In genomic region chr7:149261829-149262617, GRCh38 we compare ENCODE assay signal across 8 cellular contexts. TPM values are rescaled to one million over a fixed set of nuclear protein-coding genes. Genes with fewer than 3 reads are reported as not detected.
DNase-seq lines count a peak whose midpoint lies in the region; ATAC-seq and TF ChIP-seq lines count a peak whose summit lies in the region.

ZNF783 (plus strand) TSS chr7:149262196; CDS start chr7:149262334, 138 bp downstream.

- H3K4me1 Mint-ChIP-seq in CD14-positive monocyte, result peaks cover 19% of the 10 kb centered on the region
- peaks cover 49% of the 10 kb centered on the region for H3K4me1 Mint-ChIP-seq in activated CD4-positive, alpha-beta memory T cell treated with anti-CD3 and anti-CD28 coated beads for 36 hours (ENCODE audit: low read depth)

- H3K36me3 ChIP-seq in lung (ENCODE audit: control insufficient read depth in 2 of 2, insufficient read depth in 2 of 2, low read length in 2 of 2), result peaks cover 0 to 16% of the 10 kb centered on the region in 2 donors

- H3K36me3 Mint-ChIP-seq in CD14-positive monocyte, result peaks cover 14 to 16% of the 10 kb centered on the region in 2 donors
- H3K36me3 Mint-ChIP-seq in activated CD4-positive, alpha-beta memory T cell treated with anti-CD3 and anti-CD28 coated beads for 36 hours, result peaks cover 22% of the 10 kb centered on the region

- peaks cover 2% of the 10 kb centered on the region in 3 donors for H3K27me3 Mint-ChIP-seq in CD14-positive monocyte (ENCODE audit: low read depth in 3 of 3)
- no peaks in the 10 kb centered on the region for H3K27me3 Mint-ChIP-seq in activated CD4-positive, alpha-beta memory T cell treated with anti-CD3 and anti-CD28 coated beads for 36 hours

- H3K4me3 ChIP-seq in lung, result peak within 1 kb of the TSS; percentile 56

- intact Hi-C loops in CD14-positive monocyte (cut with micrococcal nuclease), result loop anchor here in 1 of 2 donors (5.0 kb wide), 1 partner anchor 235 kb away; the partner anchor contains the start of gene ZNF746
- intact Hi-C loops in activated CD4-positive, alpha-beta memory T cell treated with anti-CD3 and anti-CD28 coated beads for 36 hours (cut with micrococcal nuclease), result loop anchor here (1.0 to 5.0 kb wide), 8 partner anchors 17 to 235 kb away; partner anchors contain the start of genes ZNF212, ZNF398, ZNF425 and ZNF746

- TF ChIP-seq CTCF in CD14-positive monocyte (IDR thresholded peaks at IDR 0.05) (peak; percentile 94), lung (IDR thresholded peaks at IDR 0.05; ENCODE audit: control extremely low read depth, extremely low read depth) (peak; percentile 83)

- H3K4me3 Mint-ChIP-seq in CD14-positive monocyte, result peak within 1 kb of the TSS; percentile 80 to 92
- peak within 1 kb of the TSS; percentile 78 for H3K4me3 Mint-ChIP-seq in activated CD4-positive, alpha-beta memory T cell treated with anti-CD3 and anti-CD28 coated beads for 36 hours

- H3K9me3 ChIP-seq in lung (ENCODE audit: control insufficient read depth in 2 of 2, insufficient read depth in 1 of 2, low read length in 1 of 2), result peaks cover 0 to 2% of the 10 kb centered on the region in 2 donors

- POLR2A ChIA-PET in activated CD4-positive, alpha-beta memory T cell treated with anti-CD3 and anti-CD28 coated beads for 36 hours (lab: Charles Lee), result interaction anchor here (0.9 to 5.5 kb wide), 11 partner anchors 10 to 359 kb away, joined by 3 to 62 read pairs (median 6); partner anchors contain the start of genes ZNF212 and ZNF398

- peak; percentile 65 for DNase-seq in CD14-positive monocyte (ENCODE audit: low spot score)
- peak; percentile 84 for DNase-seq in GM19240 (ENCODE audit: insufficient read length, low spot score)
- peak; percentile 96 for DNase-seq in NCI-H69 (lab: John Stamatoyannopoulos, UW)
- peak; percentile 88 for DNase-seq in activated CD4-positive, alpha-beta memory T cell treated with anti-CD3 and anti-CD28 coated beads for 36 hours
- peak; percentile 89 for DNase-seq in ecto neural progenitor cell (ENCODE audit: low spot score)
- DNase-seq in lung (ENCODE audit: low spot score), result peak; percentile 85
- peak; percentile 64 to 81 (median 74) for DNase-seq in stimulated activated CD4-positive, alpha-beta T cell treated with anti-CD3 and anti-CD28 coated beads, TNF-alpha, amount 100 ng/mL, for 24 hours (ENCODE audit: low read depth in 3 of 3)

- WGBS in lung, 2 donors, result 1% methylated on average over 83 to 115 of the region's 115 CpGs

- H3K4me1 ChIP-seq in lung (ENCODE audit: control insufficient read depth in 2 of 2, insufficient read depth in 2 of 2, low read length in 2 of 2), result peaks cover 0 to 5% of the 10 kb centered on the region in 2 donors

- H3K27ac ChIP-seq in lung (ENCODE audit: low read depth in 1 of 2, low read length in 1 of 2), result peak within 1 kb of the TSS; percentile 94 to 95

- no peaks in the 10 kb centered on the region for H3K27me3 ChIP-seq in lung (ENCODE audit: control insufficient read depth, insufficient read depth)

- peak within 1 kb of the TSS; percentile 40 to 88 (median 58) for H3K27ac Mint-ChIP-seq in CD14-positive monocyte
- H3K27ac Mint-ChIP-seq in activated CD4-positive, alpha-beta memory T cell treated with anti-CD3 and anti-CD28 coated beads for 36 hours, result peak within 1 kb of the TSS; percentile 94

- ATAC-seq in HG03457 (IDR thresholded peaks at IDR 0.05; ENCODE audit: unreplicated experiment) (peak; percentile 73), lung (ENCODE audit: insufficient read depth, low FRiP score) (peak; percentile 95)

- H3K9me3 Mint-ChIP-seq in CD14-positive monocyte, result peaks cover 0 to 7% (median 2%) of the 10 kb centered on the region in 7 donors
- H3K9me3 Mint-ChIP-seq in activated CD4-positive, alpha-beta memory T cell treated with anti-CD3 and anti-CD28 coated beads for 36 hours, result no peaks in the 10 kb centered on the region

- CTCF ChIA-PET in activated CD4-positive, alpha-beta memory T cell treated with anti-CD3 and anti-CD28 coated beads for 36 hours (lab: Charles Lee), result interaction anchor here (0.6 to 3.8 kb wide), 29 partner anchors 9 to 365 kb away, joined by 3 to 32 read pairs (median 4); partner anchors contain the start of genes ZNF212, ZNF282, ZNF398 and ZNF777

RNA-seq across cellular contexts. Expression of gene ZNF783, which starts in this region (rescaled TPM):
- polyA plus RNA-seq in CD14-positive monocyte (1 to 10 TPM; 1.2 to 1.5 TPM), lung (1 to 10 TPM; 6.2 to 7.8 TPM)
- total RNA-seq in activated CD4-positive, alpha-beta memory T cell treated with anti-CD3 and anti-CD28 coated beads for 36 hours, result 10 to 100 TPM; 15.5 to 17.1 TPM
- 10 to 100 TPM in 1 of 2 donors, 1 to 10 TPM in 1; 7.5 to 16.3 TPM for total RNA-seq in lung

Comparison
In these comparisons a context has a peak if more than half of its experiments do, and no peak if none do; other contexts are left out.
1. Peak in every context shown above with its lines: DNase-seq, ATAC-seq, H3K4me3 ChIP-seq and H3K27ac ChIP-seq.